ENCODE assay signal across 8 cellular contexts in genomic region chr11:71449596-71449995, GRCh38. TPM values are rescaled to one million over a fixed set of nuclear protein-coding genes. Genes with fewer than 3 reads are reported as not detected.
DNase-seq lines count a peak whose midpoint lies in the region; ATAC-seq, FAIRE-seq and TF ChIP-seq lines count a peak whose summit lies in the region.

No MANE protein-coding gene starts in this region.

- H3K4me1 ChIP-seq in kidney (ENCODE audit: control insufficient read depth in 1 of 2, insufficient read depth in 1 of 2, low read depth in 1 of 2, low read length in 2 of 2): peaks cover 18 to 19% of the 10 kb centered on the region in 2 donors
- peaks cover 53% of the 10 kb centered on the region for H3K4me1 ChIP-seq in suprapubic skin

- H3K4me3 ChIP-seq in kidney (ENCODE audit: low read length in 2 of 2): peak overlapping the region; percentile 78 to 93
- H3K4me3 ChIP-seq in suprapubic skin: no peak overlapping the region

- no peak for TF ChIP-seq CTCF in kidney (IDR thresholded peaks at IDR 0.05; ENCODE audit: borderline replicate concordance, extremely low read depth, insufficient read depth)
- no peak for TF ChIP-seq CTCF in suprapubic skin (IDR thresholded peaks at IDR 0.05)

- peaks cover 42% of the 10 kb centered on the region for H3K4me1 Mint-ChIP-seq in activated naive CD8-positive, alpha-beta T cell treated with anti-CD3 and anti-CD28 coated beads for 36 hours

- H3K36me3 ChIP-seq in kidney (ENCODE audit: control insufficient read depth in 1 of 2, insufficient read depth in 2 of 2, low read length in 2 of 2) (no peaks in the 10 kb centered on the region), suprapubic skin (no peaks in the 10 kb centered on the region)

- H3K27ac ChIP-seq in kidney (ENCODE audit: low read depth in 2 of 2, low read length in 2 of 2): no peak overlapping the region
- peak overlapping the region; percentile 84 for H3K27ac ChIP-seq in suprapubic skin

- H3K9me3 Mint-ChIP-seq in activated naive CD8-positive, alpha-beta T cell treated with anti-CD3 and anti-CD28 coated beads for 36 hours: peaks cover 3% of the 10 kb centered on the region

- H3K9me3 ChIP-seq in kidney (ENCODE audit: control insufficient read depth in 1 of 2, low read length in 2 of 2) (no peaks in the 10 kb centered on the region), suprapubic skin (no peaks in the 10 kb centered on the region)

- intact Hi-C loops in kidney (cut with DNase I): no loop called here

- no peaks in the 10 kb centered on the region for H3K27me3 ChIP-seq in suprapubic skin

- peak overlapping the region; percentile 85 for H3K27ac Mint-ChIP-seq in activated naive CD8-positive, alpha-beta T cell treated with anti-CD3 and anti-CD28 coated beads for 36 hours

- peak overlapping the region in 1 of 2 donors; percentile 80 for H3K9ac ChIP-seq in kidney (ENCODE audit: low read length in 2 of 2)

- peak; percentile 8 for DNase-seq in activated T-cell treated with anti-CD3 and anti-CD28 coated beads, Interleukin-2, amount 50 U/mL, for 1 hour
- DNase-seq in activated T-cell treated with anti-CD3 and anti-CD28 coated beads, Interleukin-2, amount 50 U/mL, for 48 hours: no peak
- DNase-seq in activated naive CD8-positive, alpha-beta T cell treated with anti-CD3 and anti-CD28 coated beads for 36 hours: no peak
- DNase-seq in kidney (peak; percentile 33), suprapubic skin (ENCODE audit: low spot score in 2 of 2) (no peak), epidermal melanocyte (ENCODE audit: insufficient read length, low spot score) (no peak)

- no peak for ATAC-seq in GM19023 (IDR thresholded peaks at IDR 0.05; ENCODE audit: unreplicated experiment)
- no peak for ATAC-seq in GM21737 (IDR thresholded peaks at IDR 0.05; ENCODE audit: unreplicated experiment)

- FAIRE-seq in kidney (lab: Jason Lieb, UNC): no peak

- 36% methylated on average over 6 of the region's 6 CpGs for whole genome bisulfite sequencing in suprapubic skin

- no peak for TF ChIP-seq EP300 in suprapubic skin (IDR thresholded peaks at IDR 0.05)

- H3K36me3 Mint-ChIP-seq in activated naive CD8-positive, alpha-beta T cell treated with anti-CD3 and anti-CD28 coated beads for 36 hours: peaks cover 40% of the 10 kb centered on the region

- H3K27me3 Mint-ChIP-seq in activated naive CD8-positive, alpha-beta T cell treated with anti-CD3 and anti-CD28 coated beads for 36 hours: no peaks in the 10 kb centered on the region

- TF ChIP-seq POLR2A in suprapubic skin (IDR thresholded peaks at IDR 0.05): no peak

- peak overlapping the region; percentile 91 for H3K4me3 Mint-ChIP-seq in activated naive CD8-positive, alpha-beta T cell treated with anti-CD3 and anti-CD28 coated beads for 36 hours

RNA-seq across cellular contexts. Expression of gene DHCR7, which starts 1.4 kb away (rescaled TPM):
- 10 to 100 TPM; 77.2 to 87.3 TPM for total RNA-seq in activated naive CD8-positive, alpha-beta T cell treated with anti-CD3 and anti-CD28 coated beads for 36 hours
- total RNA-seq in kidney: 17.8 TPM
- 35.2 TPM for polyA plus RNA-seq in kidney (ENCODE audit: insufficient read depth, low read depth, low replicate concordance)
- 100 to 1,000 TPM in 1 of 4 donors, 10 to 100 TPM in 3; 41.8 to 140 (median 76.7) TPM for total RNA-seq in suprapubic skin

RNA-seq across cellular contexts. Expression of gene NADSYN1, which starts 3.4 kb away (rescaled TPM):
- 10 to 100 TPM; 59.9 to 66.8 TPM for total RNA-seq in activated naive CD8-positive, alpha-beta T cell treated with anti-CD3 and anti-CD28 coated beads for 36 hours
- total RNA-seq in kidney (72.9 TPM), suprapubic skin (100 to 1,000 TPM in 1 of 4 donors, 10 to 100 TPM in 3; 51.5 to 120 (median 61.3) TPM)
- polyA plus RNA-seq in kidney (ENCODE audit: insufficient read depth, low read depth, low replicate concordance): 34.9 TPM

Comparison
In these comparisons a context has a peak if more than half of its experiments do, and no peak if none do; other contexts are left out.
1. DNase-seq: peak in activated T-cell treated with anti-CD3 and anti-CD28 coated beads, Interleukin-2, amount 50 U/mL, for 1 hour (single experiment) and kidney (single experiment); none in activated T-cell treated with anti-CD3 and anti-CD28 coated beads, Interleukin-2, amount 50 U/mL, for 48 hours (0 of 2), activated naive CD8-positive, alpha-beta T cell treated with anti-CD3 and anti-CD28 coated beads for 36 hours (single experiment), suprapubic skin (0 of 2) and epidermal melanocyte (single experiment).